In genomic region chr4:98625399-98625798, GRCh38 we compare ENCODE assay signal across 22 cellular contexts. TPM values are rescaled to one million over a fixed set of nuclear protein-coding genes. Genes with fewer than 3 reads are reported as not detected.
DNase-seq lines count a peak whose midpoint lies in the region; ATAC-seq and TF ChIP-seq lines count a peak whose summit lies in the region.
"Had no signal": no experiment of that assay in that cellular context is flagged by ENCODE, and none has a peak within 500 bp of the region (broad histone marks: within the 10 kb centered on the region; RNA-seq: fewer than 3 reads in every experiment).

No MANE protein-coding gene starts in this region.

- POLR2A ChIA-PET in MCF 10A (lab: Yijun Ruan, JAX) (interaction anchor here (0.8 kb wide), 1 partner anchor 33 kb away, joined by 3 read pairs; the partner anchor contains the start of gene TSPAN5), WTC11 (lab: Charles Lee) (interaction anchor here (0.6 kb wide), 1 partner anchor 122 kb away, joined by 3 read pairs; no protein-coding TSS in a partner anchor)

- no peaks in the 10 kb centered on the region for H3K27me3 ChIP-seq in breast epithelium
- H3K27me3 ChIP-seq in fibroblast of lung (ENCODE audit: control insufficient read depth, insufficient read depth, low read length) = no peaks in the 10 kb centered on the region
- no peaks in the 10 kb centered on the region for H3K27me3 ChIP-seq in uterus
- H3K27me3 ChIP-seq in psoas muscle (ENCODE audit: insufficient read depth in 3 of 3, low read length in 2 of 3) = no peaks in the 10 kb centered on the region
- no peaks in the 10 kb centered on the region for H3K27me3 ChIP-seq in MM.1S (replicated peaks; ENCODE audit: insufficient read depth, low read length)
- H3K27me3 ChIP-seq: spleen had no signal

- no peaks in the 10 kb centered on the region for H3K36me3 ChIP-seq in breast epithelium
- H3K36me3 ChIP-seq in fibroblast of lung (ENCODE audit: control insufficient read depth, insufficient read depth, low read length) = peaks cover under 1% of the 10 kb centered on the region
- no peaks in the 10 kb centered on the region for H3K36me3 ChIP-seq in uterus
- no peaks in the 10 kb centered on the region for H3K36me3 ChIP-seq in psoas muscle (ENCODE audit: insufficient read depth in 1 of 2, low read depth in 1 of 2)
- no peaks in the 10 kb centered on the region for H3K36me3 ChIP-seq in MM.1S (replicated peaks; ENCODE audit: insufficient read depth, low read length)
- H3K36me3 ChIP-seq: spleen had no signal

- H3K4me1 Mint-ChIP-seq in MCF 10A (ENCODE audit: insufficient read depth, unreplicated experiment) (peaks cover 36% of the 10 kb centered on the region), WTC11 (peaks cover 62% of the 10 kb centered on the region)

- no peak for ATAC-seq in WTC11
- no peak for ATAC-seq in psoas muscle
- no peak for ATAC-seq in HG03457 (IDR thresholded peaks at IDR 0.05; ENCODE audit: unreplicated experiment)

- H4K20me1 ChIP-seq in fibroblast of lung (ENCODE audit: control insufficient read depth, extremely low read depth, insufficient read depth, low read length) (no peaks in the 10 kb centered on the region), MM.1S (ENCODE audit: insufficient read depth, low read length) (no peaks in the 10 kb centered on the region)

- H2AFZ ChIP-seq in fibroblast of lung (ENCODE audit: low read length) (no peak overlapping the region), MM.1S (ENCODE audit: low read length) (no peak overlapping the region)

- H3K27ac ChIP-seq in breast epithelium = peak overlapping the region in 1 of 2 donors; percentile 28
- no peak overlapping the region for H3K27ac ChIP-seq in fibroblast of lung (ENCODE audit: insufficient read depth, low read length)
- peak overlapping the region; percentile 83 to 98 for H3K27ac ChIP-seq in uterus
- no peak overlapping the region for H3K27ac ChIP-seq in psoas muscle
- no peak overlapping the region for H3K27ac ChIP-seq in MM.1S (ENCODE audit: low read length)

- TF ChIP-seq POLR2A in breast epithelium (IDR thresholded peaks at IDR 0.05) (no peak), uterus (IDR thresholded peaks at IDR 0.05) (no peak)

- H3K27me3 Mint-ChIP-seq in MCF 10A (ENCODE audit: insufficient read depth, unreplicated experiment) (no peaks in the 10 kb centered on the region), WTC11 (ENCODE audit: low read depth) (no peaks in the 10 kb centered on the region)
- H3K27me3 Mint-ChIP-seq: activated naive CD4-positive, alpha-beta T cell treated with anti-CD3 and anti-CD28 coated beads, Interleukin-2, amount 10 ng/mL, durations not matched to agents 7 days and 5 days; dendritic cell treated with granulocyte-macrophage colony-stimulating factor and Interleukin-4, amounts not matched to agents 40 ng/mL and 50 ng/mL, for 4 days had no signal

- DNase-seq in MCF 10A (ENCODE audit: unreplicated experiment) = peak; percentile 13
- DNase-seq in breast epithelium (ENCODE audit: low spot score in 2 of 2) = no peak
- no peak for DNase-seq in WTC11 (ENCODE audit: low spot score)
- DNase-seq in fibroblast of lung (ENCODE audit: low read depth in 2 of 2) = no peak
- no peak for DNase-seq in uterus
- no peak for DNase-seq in psoas muscle
- DNase-seq in MM.1S = no peak
- DNase-seq: activated CD4-positive, alpha-beta T cell treated with anti-CD3 and anti-CD28 coated beads for 48 hours; activated CD8-positive, alpha-beta memory T cell treated with anti-CD3 and anti-CD28 coated beads, Interleukin-2, amount 50 U/mL, for 4 hours; activated naive CD4-positive, alpha-beta T cell treated with anti-CD3 and anti-CD28 coated beads, Interleukin-2, amount 10 ng/mL, durations not matched to agents 7 days and 5 days; CD8-positive, alpha-beta memory T cell; DND-41; erythroblast; midbrain; NCI-H1930; NCI-H446; NK-92 treated with Interleukin-12 subunit alpha and Interleukin-12 subunit beta, amount 100 ng/mL, for 24 hours; RPMI8226; spleen had no signal

- H3K4me3 ChIP-seq in breast epithelium = no peak overlapping the region
- no peak overlapping the region for H3K4me3 ChIP-seq in fibroblast of lung (replicated peaks in 1 of 4; ENCODE audit: control extremely low read depth in 1 of 4, insufficient read depth in 1 of 4, low read depth in 3 of 4, low read length in 4 of 4)
- no peak overlapping the region for H3K4me3 ChIP-seq in uterus
- no peak overlapping the region for H3K4me3 ChIP-seq in psoas muscle
- H3K4me3 ChIP-seq in MM.1S (ENCODE audit: low read length) = no peak overlapping the region
- H3K4me3 ChIP-seq: spleen had no signal

- H3K27ac Mint-ChIP-seq in MCF 10A (ENCODE audit: low read depth, unreplicated experiment) (peak overlapping the region; percentile 86), WTC11 (peak overlapping the region; percentile 19; the same call in 1 of the 2 replicates)
- H3K27ac Mint-ChIP-seq: activated naive CD4-positive, alpha-beta T cell treated with anti-CD3 and anti-CD28 coated beads, Interleukin-2, amount 10 ng/mL, durations not matched to agents 7 days and 5 days; dendritic cell treated with granulocyte-macrophage colony-stimulating factor and Interleukin-4, amounts not matched to agents 40 ng/mL and 50 ng/mL, for 4 days had no signal

- H3K4me1 ChIP-seq in breast epithelium (no peaks in the 10 kb centered on the region), fibroblast of lung (ENCODE audit: control insufficient read depth, extremely low read depth, insufficient read depth, low read length) (peaks cover 13% of the 10 kb centered on the region), uterus (peaks cover 0 to 19% of the 10 kb centered on the region in 2 donors), psoas muscle (no peaks in the 10 kb centered on the region), MM.1S (ENCODE audit: low read length) (no peaks in the 10 kb centered on the region)

- H3K9me3 Mint-ChIP-seq in MCF 10A (ENCODE audit: unreplicated experiment) = no peaks in the 10 kb centered on the region
- no peaks in the 10 kb centered on the region for H3K9me3 Mint-ChIP-seq in WTC11
- H3K9me3 Mint-ChIP-seq: activated naive CD4-positive, alpha-beta T cell treated with anti-CD3 and anti-CD28 coated beads, Interleukin-2, amount 10 ng/mL, durations not matched to agents 7 days and 5 days; CD8-positive, alpha-beta memory T cell; dendritic cell treated with granulocyte-macrophage colony-stimulating factor and Interleukin-4, amounts not matched to agents 40 ng/mL and 50 ng/mL, for 4 days; neural crest cell had no signal

- H3K79me2 ChIP-seq in fibroblast of lung (ENCODE audit: control insufficient read depth, insufficient read depth, low read length) = peaks cover 92% of the 10 kb centered on the region
- no peaks in the 10 kb centered on the region for H3K79me2 ChIP-seq in MM.1S (ENCODE audit: low read length)

- H3K4me3 Mint-ChIP-seq in MCF 10A (ENCODE audit: unreplicated experiment) = no peak overlapping the region
- no peak overlapping the region for H3K4me3 Mint-ChIP-seq in WTC11
- H3K4me3 Mint-ChIP-seq: activated naive CD4-positive, alpha-beta T cell treated with anti-CD3 and anti-CD28 coated beads, Interleukin-2, amount 10 ng/mL, durations not matched to agents 7 days and 5 days; dendritic cell treated with granulocyte-macrophage colony-stimulating factor and Interleukin-4, amounts not matched to agents 40 ng/mL and 50 ng/mL, for 4 days; neural crest cell had no signal

- WGBS in psoas muscle, 3 donors = 67 to 75% (median 71%) methylated on average over 4 of the region's 4 CpGs

- H3K4me2 ChIP-seq in fibroblast of lung (ENCODE audit: extremely low read depth, insufficient read depth, low read length) (peak overlapping the region; percentile 42), MM.1S (ENCODE audit: low read depth, low read length) (no peak overlapping the region)

- no peaks in the 10 kb centered on the region for H3K9me3 ChIP-seq in breast epithelium
- no peaks in the 10 kb centered on the region for H3K9me3 ChIP-seq in fibroblast of lung (ENCODE audit: control insufficient read depth, insufficient read depth, low read depth, low read length)
- H3K9me3 ChIP-seq in uterus = peaks cover 0 to 6% of the 10 kb centered on the region in 2 donors
- no peaks in the 10 kb centered on the region for H3K9me3 ChIP-seq in psoas muscle
- no peaks in the 10 kb centered on the region for H3K9me3 ChIP-seq in MM.1S (replicated peaks; ENCODE audit: insufficient read depth, low read length)
- H3K9me3 ChIP-seq: spleen had no signal

- no peak for TF ChIP-seq CTCF in MCF 10A (IDR thresholded peaks at IDR 0.05; ENCODE audit: unreplicated experiment)
- no peak for TF ChIP-seq CTCF in breast epithelium (IDR thresholded peaks at IDR 0.05)
- TF ChIP-seq CTCF in WTC11 (IDR thresholded peaks at IDR 0.05) = no peak
- no peak for TF ChIP-seq CTCF in fibroblast of lung (conservative IDR thresholded peaks at IDR 0.05 in 1 of 2, IDR thresholded peaks at IDR 0.05 in 1 of 2; ENCODE audit: low read depth in 1 of 2, low read length in 2 of 2)
- no peak for TF ChIP-seq CTCF in uterus (IDR thresholded peaks at IDR 0.05)
- TF ChIP-seq CTCF in psoas muscle (IDR thresholded peaks at IDR 0.05) = no peak
- TF ChIP-seq CTCF in MM.1S (IDR thresholded peaks at IDR 0.05; ENCODE audit: low read length) = no peak

- H3K9ac ChIP-seq in fibroblast of lung (ENCODE audit: insufficient read depth, low read length) (no peak overlapping the region), MM.1S (ENCODE audit: low read length) (no peak overlapping the region)

- H3K36me3 Mint-ChIP-seq in MCF 10A (ENCODE audit: insufficient read depth, unreplicated experiment) (no peaks in the 10 kb centered on the region), WTC11 (no peaks in the 10 kb centered on the region)

- no TSS peak for BruUV-seq in MCF 10A (replicated peaks; lab: Mats Ljungman, UMichigan)

- CTCF ChIA-PET in MCF 10A (lab: Yijun Ruan, JAX) (interaction anchor here (0.7 to 1.1 kb wide), 2 partner anchors 9 to 31 kb away, joined by 3 read pairs; no protein-coding TSS in a partner anchor), WTC11 (lab: Charles Lee) (no interaction called here)

- intact Hi-C loops in MCF 10A (cut with micrococcal nuclease) (no loop called here), breast epithelium (cut with DNase I; ENCODE audit: low total_unique reads) (no loop called here), uterus (cut with DNase I; ENCODE audit: low total_unique reads) (no loop called here), psoas muscle (cut with DNase I) (no loop called here)

- no peaks in the 10 kb centered on the region for H3K9me2 ChIP-seq in MM.1S (replicated peaks; ENCODE audit: insufficient read depth, low read length)

- no peaks in the 10 kb centered on the region for H3F3A ChIP-seq in MM.1S (ENCODE audit: insufficient read depth, low read length)

RNA-seq across cellular contexts. Expression of gene TSPAN5, which starts 33.0 kb away (rescaled TPM):
- 18.5 and 19.8 TPM in 2 replicates for total RNA-seq in MCF 10A (2022)
- 10 to 100 TPM in 2 of 3 donors, 1 to 10 TPM in 1; 1.9 to 17.7 (median 12.8) TPM for total RNA-seq in breast epithelium
- total RNA-seq in WTC11 (2021) = 19.1 to 22.7 TPM (median 20.8 TPM) in 3 replicates
- 75.5 and 109 TPM in 2 replicates for total RNA-seq in fibroblast of lung
- polyA plus RNA-seq in fibroblast of lung = 112 and 129 TPM in 2 replicates
- polyA plus RNA-seq in fibroblast of lung (2012) = 73.9 and 75.0 TPM in 2 replicates
- polyA minus RNA-seq in fibroblast of lung (ENCODE audit: low replicate concordance) = 64.1 and 77.0 TPM in 2 replicates
- total RNA-seq in uterus = 10 to 100 TPM; 15.9 to 45.3 (median 30.3) TPM
- total RNA-seq in psoas muscle = 1 to 10 TPM in 3 of 4 donors, under 1 TPM in 1; 0.63 to 5.0 (median 4.1) TPM
- polyA plus RNA-seq in psoas muscle = 1 to 10 TPM; 1.6 to 7.3 (median 1.7) TPM

Comparison
In these comparisons a context has a peak if more than half of its experiments do, and no peak if none do; other contexts are left out.
1. H3K27ac ChIP-seq: peak in uterus (2 of 2); none in fibroblast of lung (single experiment), psoas muscle (single experiment) and MM.1S (single experiment).